1 cellular context compared by ENCODE assay signal in the genomic region with DNA sequence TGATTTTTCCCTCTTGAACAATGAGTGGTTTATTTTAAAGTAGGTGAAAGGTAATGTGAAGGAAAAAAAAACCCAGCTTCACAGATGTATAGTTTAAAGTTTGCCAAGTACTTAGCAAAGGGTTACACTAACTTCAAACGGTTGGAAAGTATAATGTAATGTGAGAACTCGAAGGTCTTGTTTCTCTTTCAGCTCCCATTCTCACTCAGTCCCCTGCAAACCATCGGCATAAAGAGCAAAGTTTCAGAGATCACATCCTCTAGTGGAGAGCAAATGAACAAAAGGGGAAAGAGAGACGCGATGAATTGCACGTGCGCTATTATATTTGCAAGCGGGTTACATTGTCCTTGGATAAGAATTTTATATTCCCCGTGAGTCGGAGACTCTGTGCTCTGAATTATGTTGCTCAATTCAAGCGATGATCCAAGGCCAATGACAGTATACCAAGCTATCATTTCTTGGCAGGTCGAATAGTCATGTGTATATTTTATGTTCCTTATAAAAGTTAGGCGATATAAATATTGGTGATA.
TF ChIP-seq lines count a peak whose summit lies in the region.

No MANE protein-coding gene starts in this region.

TF ChIP-seq in HepG2, 621 proteins besides CTCF, POLR2A, EP300 and RAD21 (continued from another document and continues in another):
- TF ChIP-seq, protein P1, sequence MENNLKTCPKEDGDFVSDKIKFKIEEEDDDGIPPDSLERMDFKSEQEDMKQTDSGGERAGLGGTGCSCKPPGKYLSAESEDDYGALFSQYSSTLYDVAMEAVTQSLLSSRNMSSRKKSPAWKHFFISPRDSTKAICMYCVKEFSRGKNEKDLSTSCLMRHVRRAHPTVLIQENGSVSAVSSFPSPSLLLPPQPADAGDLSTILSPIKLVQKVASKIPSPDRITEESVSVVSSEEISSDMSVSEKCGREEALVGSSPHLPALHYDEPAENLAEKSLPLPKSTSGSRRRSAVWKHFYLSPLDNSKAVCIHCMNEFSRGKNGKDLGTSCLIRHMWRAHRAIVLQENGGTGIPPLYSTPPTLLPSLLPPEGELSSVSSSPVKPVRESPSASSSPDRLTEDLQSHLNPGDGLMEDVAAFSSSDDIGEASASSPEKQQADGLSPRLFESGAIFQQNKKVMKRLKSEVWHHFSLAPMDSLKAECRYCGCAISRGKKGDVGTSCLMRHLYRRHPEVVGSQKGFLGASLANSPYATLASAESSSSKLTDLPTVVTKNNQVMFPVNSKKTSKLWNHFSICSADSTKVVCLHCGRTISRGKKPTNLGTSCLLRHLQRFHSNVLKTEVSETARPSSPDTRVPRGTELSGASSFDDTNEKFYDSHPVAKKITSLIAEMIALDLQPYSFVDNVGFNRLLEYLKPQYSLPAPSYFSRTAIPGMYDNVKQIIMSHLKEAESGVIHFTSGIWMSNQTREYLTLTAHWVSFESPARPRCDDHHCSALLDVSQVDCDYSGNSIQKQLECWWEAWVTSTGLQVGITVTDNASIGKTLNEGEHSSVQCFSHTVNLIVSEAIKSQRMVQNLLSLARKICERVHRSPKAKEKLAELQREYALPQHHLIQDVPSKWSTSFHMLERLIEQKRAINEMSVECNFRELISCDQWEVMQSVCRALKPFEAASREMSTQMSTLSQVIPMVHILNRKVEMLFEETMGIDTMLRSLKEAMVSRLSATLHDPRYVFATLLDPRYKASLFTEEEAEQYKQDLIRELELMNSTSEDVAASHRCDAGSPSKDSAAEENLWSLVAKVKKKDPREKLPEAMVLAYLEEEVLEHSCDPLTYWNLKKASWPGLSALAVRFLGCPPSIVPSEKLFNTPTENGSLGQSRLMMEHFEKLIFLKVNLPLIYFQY (CRISPR knock-in tag; IDR thresholded peaks at IDR 0.05; ENCODE audit: borderline replicate concordance), result no peak; the same call in 1 of the 2 replicates
- TF ChIP-seq RFXANK (CRISPR knock-in tag; IDR thresholded peaks at IDR 0.05), result 0 out of 2 replicates have a peak, but pooled peaks have one; percentile 52
- TF ChIP-seq BRCA1 (CRISPR knock-in tag; IDR thresholded peaks at IDR 0.05), result no peak
- no peak for TF ChIP-seq ZSCAN9 (CRISPR knock-in tag; IDR thresholded peaks at IDR 0.05; ENCODE audit: borderline replicate concordance)
- TF ChIP-seq SP140L (CRISPR knock-in tag; IDR thresholded peaks at IDR 0.05; ENCODE audit: borderline replicate concordance), result no peak
- TF ChIP-seq TMF1 (CRISPR knock-in tag; IDR thresholded peaks at IDR 0.05; ENCODE audit: low read depth), result no peak
- no peak for TF ChIP-seq ATM (IDR thresholded peaks at IDR 0.05; ENCODE audit: borderline replicate concordance)
- TF ChIP-seq, protein P2, sequence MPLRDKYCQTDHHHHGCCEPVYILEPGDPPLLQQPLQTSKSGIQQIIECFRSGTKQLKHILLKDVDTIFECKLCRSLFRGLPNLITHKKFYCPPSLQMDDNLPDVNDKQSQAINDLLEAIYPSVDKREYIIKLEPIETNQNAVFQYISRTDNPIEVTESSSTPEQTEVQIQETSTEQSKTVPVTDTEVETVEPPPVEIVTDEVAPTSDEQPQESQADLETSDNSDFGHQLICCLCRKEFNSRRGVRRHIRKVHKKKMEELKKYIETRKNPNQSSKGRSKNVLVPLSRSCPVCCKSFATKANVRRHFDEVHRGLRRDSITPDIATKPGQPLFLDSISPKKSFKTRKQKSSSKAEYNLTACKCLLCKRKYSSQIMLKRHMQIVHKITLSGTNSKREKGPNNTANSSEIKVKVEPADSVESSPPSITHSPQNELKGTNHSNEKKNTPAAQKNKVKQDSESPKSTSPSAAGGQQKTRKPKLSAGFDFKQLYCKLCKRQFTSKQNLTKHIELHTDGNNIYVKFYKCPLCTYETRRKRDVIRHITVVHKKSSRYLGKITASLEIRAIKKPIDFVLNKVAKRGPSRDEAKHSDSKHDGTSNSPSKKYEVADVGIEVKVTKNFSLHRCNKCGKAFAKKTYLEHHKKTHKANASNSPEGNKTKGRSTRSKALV (CRISPR knock-in tag; IDR thresholded peaks at IDR 0.05), result peak; percentile 72; the same call in 1 of the 2 replicates
- TF ChIP-seq, protein P3, sequence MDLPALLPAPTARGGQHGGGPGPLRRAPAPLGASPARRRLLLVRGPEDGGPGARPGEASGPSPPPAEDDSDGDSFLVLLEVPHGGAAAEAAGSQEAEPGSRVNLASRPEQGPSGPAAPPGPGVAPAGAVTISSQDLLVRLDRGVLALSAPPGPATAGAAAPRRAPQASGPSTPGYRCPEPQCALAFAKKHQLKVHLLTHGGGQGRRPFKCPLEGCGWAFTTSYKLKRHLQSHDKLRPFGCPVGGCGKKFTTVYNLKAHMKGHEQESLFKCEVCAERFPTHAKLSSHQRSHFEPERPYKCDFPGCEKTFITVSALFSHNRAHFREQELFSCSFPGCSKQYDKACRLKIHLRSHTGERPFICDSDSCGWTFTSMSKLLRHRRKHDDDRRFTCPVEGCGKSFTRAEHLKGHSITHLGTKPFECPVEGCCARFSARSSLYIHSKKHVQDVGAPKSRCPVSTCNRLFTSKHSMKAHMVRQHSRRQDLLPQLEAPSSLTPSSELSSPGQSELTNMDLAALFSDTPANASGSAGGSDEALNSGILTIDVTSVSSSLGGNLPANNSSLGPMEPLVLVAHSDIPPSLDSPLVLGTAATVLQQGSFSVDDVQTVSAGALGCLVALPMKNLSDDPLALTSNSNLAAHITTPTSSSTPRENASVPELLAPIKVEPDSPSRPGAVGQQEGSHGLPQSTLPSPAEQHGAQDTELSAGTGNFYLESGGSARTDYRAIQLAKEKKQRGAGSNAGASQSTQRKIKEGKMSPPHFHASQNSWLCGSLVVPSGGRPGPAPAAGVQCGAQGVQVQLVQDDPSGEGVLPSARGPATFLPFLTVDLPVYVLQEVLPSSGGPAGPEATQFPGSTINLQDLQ (CRISPR knock-in tag; IDR thresholded peaks at IDR 0.05), result no peak
- TF ChIP-seq SNAI1 (CRISPR knock-in tag; IDR thresholded peaks at IDR 0.05; ENCODE audit: borderline replicate concordance), result no peak
- peak; percentile 52; the same call in 1 of the 2 replicates for TF ChIP-seq ZNF331 (CRISPR knock-in tag; IDR thresholded peaks at IDR 0.05)
- TF ChIP-seq, protein P4, sequence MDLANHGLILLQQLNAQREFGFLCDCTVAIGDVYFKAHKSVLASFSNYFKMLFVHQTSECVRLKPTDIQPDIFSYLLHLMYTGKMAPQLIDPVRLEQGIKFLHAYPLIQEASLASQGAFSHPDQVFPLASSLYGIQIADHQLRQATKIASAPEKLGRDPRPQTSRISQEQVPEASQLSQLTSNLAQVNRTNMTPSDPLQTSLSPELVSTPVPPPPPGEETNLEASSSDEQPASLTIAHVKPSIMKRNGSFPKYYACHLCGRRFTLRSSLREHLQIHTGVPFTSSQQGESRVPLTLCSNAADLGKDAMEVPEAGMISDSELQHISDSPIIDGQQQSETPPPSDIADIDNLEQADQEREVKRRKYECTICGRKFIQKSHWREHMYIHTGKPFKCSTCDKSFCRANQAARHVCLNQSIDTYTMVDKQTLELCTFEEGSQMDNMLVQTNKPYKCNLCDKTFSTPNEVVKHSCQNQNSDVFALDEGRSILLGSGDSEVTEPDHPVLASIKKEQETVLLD (CRISPR knock-in tag; IDR thresholded peaks at IDR 0.05; ENCODE audit: low read depth), result no peak
- no peak for TF ChIP-seq KLF11 (CRISPR knock-in tag; IDR thresholded peaks at IDR 0.05)
- peak; percentile 100 for TF ChIP-seq RXRB (CRISPR knock-in tag; IDR thresholded peaks at IDR 0.05; ENCODE audit: borderline replicate concordance)
- TF ChIP-seq TAF15 (IDR thresholded peaks at IDR 0.05; ENCODE audit: low read depth, low read length, poor library complexity, severe bottlenecking), result no peak
- TF ChIP-seq, protein P5, sequence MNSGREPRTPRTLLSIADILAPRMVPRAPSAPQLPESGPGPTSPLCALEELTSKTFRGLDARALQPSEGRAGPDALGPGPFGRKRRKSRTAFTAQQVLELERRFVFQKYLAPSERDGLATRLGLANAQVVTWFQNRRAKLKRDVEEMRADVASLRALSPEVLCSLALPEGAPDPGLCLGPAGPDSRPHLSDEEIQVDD (CRISPR knock-in tag; IDR thresholded peaks at IDR 0.05; ENCODE audit: borderline replicate concordance), result no peak
- TF ChIP-seq, protein P6, sequence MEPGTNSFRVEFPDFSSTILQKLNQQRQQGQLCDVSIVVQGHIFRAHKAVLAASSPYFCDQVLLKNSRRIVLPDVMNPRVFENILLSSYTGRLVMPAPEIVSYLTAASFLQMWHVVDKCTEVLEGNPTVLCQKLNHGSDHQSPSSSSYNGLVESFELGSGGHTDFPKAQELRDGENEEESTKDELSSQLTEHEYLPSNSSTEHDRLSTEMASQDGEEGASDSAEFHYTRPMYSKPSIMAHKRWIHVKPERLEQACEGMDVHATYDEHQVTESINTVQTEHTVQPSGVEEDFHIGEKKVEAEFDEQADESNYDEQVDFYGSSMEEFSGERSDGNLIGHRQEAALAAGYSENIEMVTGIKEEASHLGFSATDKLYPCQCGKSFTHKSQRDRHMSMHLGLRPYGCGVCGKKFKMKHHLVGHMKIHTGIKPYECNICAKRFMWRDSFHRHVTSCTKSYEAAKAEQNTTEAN (CRISPR knock-in tag; conservative IDR thresholded peaks at IDR 0.05), result peak; percentile 55; the same call in 1 of the 2 replicates
- TF ChIP-seq, protein P7, sequence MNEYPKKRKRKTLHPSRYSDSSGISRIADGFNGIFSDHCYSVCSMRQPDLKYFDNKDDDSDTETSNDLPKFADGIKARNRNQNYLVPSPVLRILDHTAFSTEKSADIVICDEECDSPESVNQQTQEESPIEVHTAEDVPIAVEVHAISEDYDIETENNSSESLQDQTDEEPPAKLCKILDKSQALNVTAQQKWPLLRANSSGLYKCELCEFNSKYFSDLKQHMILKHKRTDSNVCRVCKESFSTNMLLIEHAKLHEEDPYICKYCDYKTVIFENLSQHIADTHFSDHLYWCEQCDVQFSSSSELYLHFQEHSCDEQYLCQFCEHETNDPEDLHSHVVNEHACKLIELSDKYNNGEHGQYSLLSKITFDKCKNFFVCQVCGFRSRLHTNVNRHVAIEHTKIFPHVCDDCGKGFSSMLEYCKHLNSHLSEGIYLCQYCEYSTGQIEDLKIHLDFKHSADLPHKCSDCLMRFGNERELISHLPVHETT (CRISPR knock-in tag; conservative IDR thresholded peaks at IDR 0.05), result no peak
- TF ChIP-seq ESRRA (CRISPR knock-in tag; IDR thresholded peaks at IDR 0.05; ENCODE audit: low read depth), result no peak
- no peak for TF ChIP-seq TAF1 (CRISPR knock-in tag; IDR thresholded peaks at IDR 0.05)
- no peak for TF ChIP-seq PRMT3 (CRISPR knock-in tag; IDR thresholded peaks at IDR 0.05; ENCODE audit: borderline replicate concordance, low read depth)
- TF ChIP-seq EHMT2 (IDR thresholded peaks at IDR 0.05; ENCODE audit: borderline replicate concordance, low read depth, low read length), result 0 out of 2 replicates have a peak, but pooled peaks have one; percentile 43
- TF ChIP-seq, protein P8, sequence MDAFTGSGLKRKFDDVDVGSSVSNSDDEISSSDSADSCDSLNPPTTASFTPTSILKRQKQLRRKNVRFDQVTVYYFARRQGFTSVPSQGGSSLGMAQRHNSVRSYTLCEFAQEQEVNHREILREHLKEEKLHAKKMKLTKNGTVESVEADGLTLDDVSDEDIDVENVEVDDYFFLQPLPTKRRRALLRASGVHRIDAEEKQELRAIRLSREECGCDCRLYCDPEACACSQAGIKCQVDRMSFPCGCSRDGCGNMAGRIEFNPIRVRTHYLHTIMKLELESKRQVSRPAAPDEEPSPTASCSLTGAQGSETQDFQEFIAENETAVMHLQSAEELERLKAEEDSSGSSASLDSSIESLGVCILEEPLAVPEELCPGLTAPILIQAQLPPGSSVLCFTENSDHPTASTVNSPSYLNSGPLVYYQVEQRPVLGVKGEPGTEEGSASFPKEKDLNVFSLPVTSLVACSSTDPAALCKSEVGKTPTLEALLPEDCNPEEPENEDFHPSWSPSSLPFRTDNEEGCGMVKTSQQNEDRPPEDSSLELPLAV (CRISPR knock-in tag; conservative IDR thresholded peaks at IDR 0.05; ENCODE audit: low read depth), result no peak
- TF ChIP-seq ASH2L (IDR thresholded peaks at IDR 0.05; ENCODE audit: insufficient read length, low read depth, low read length), result peak; percentile 87
- no peak for TF ChIP-seq SRSF1 (optimal IDR thresholded peaks at IDR 0.05; ENCODE audit: low read depth, low read length)
- no peak for TF ChIP-seq ZNF124 (CRISPR knock-in tag; IDR thresholded peaks at IDR 0.05)
- TF ChIP-seq ZNF782 (CRISPR knock-in tag; IDR thresholded peaks at IDR 0.05; ENCODE audit: borderline replicate concordance), result no peak
- 0 out of 2 replicates have a peak, but pooled peaks have one; percentile 56 for TF ChIP-seq YEATS4 (CRISPR knock-in tag; IDR thresholded peaks at IDR 0.05; ENCODE audit: borderline replicate concordance)
- TF ChIP-seq, protein P9, sequence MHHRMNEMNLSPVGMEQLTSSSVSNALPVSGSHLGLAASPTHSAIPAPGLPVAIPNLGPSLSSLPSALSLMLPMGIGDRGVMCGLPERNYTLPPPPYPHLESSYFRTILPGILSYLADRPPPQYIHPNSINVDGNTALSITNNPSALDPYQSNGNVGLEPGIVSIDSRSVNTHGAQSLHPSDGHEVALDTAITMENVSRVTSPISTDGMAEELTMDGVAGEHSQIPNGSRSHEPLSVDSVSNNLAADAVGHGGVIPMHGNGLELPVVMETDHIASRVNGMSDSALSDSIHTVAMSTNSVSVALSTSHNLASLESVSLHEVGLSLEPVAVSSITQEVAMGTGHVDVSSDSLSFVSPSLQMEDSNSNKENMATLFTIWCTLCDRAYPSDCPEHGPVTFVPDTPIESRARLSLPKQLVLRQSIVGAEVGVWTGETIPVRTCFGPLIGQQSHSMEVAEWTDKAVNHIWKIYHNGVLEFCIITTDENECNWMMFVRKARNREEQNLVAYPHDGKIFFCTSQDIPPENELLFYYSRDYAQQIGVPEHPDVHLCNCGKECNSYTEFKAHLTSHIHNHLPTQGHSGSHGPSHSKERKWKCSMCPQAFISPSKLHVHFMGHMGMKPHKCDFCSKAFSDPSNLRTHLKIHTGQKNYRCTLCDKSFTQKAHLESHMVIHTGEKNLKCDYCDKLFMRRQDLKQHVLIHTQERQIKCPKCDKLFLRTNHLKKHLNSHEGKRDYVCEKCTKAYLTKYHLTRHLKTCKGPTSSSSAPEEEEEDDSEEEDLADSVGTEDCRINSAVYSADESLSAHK (CRISPR knock-in tag; IDR thresholded peaks at IDR 0.05; ENCODE audit: borderline replicate concordance), result no peak
- no peak for TF ChIP-seq ARHGAP35 (CRISPR knock-in tag; IDR thresholded peaks at IDR 0.05; ENCODE audit: borderline replicate concordance)
- TF ChIP-seq REL (CRISPR knock-in tag; conservative IDR thresholded peaks at IDR 0.05), result no peak
- no peak for TF ChIP-seq KLF15 (CRISPR knock-in tag; IDR thresholded peaks at IDR 0.05; ENCODE audit: borderline replicate concordance)
- no peak for TF ChIP-seq SMYD3 (CRISPR knock-in tag; IDR thresholded peaks at IDR 0.05)
- TF ChIP-seq FOXA1 (IDR thresholded peaks at IDR 0.05), result no peak
- TF ChIP-seq FOXA1 (CRISPR knock-in tag; IDR thresholded peaks at IDR 0.05), result 0 out of 2 replicates have a peak, but pooled peaks have one; percentile 12
- no peak for TF ChIP-seq ZNF777 (CRISPR knock-in tag; IDR thresholded peaks at IDR 0.05)
- TF ChIP-seq, protein P10, sequence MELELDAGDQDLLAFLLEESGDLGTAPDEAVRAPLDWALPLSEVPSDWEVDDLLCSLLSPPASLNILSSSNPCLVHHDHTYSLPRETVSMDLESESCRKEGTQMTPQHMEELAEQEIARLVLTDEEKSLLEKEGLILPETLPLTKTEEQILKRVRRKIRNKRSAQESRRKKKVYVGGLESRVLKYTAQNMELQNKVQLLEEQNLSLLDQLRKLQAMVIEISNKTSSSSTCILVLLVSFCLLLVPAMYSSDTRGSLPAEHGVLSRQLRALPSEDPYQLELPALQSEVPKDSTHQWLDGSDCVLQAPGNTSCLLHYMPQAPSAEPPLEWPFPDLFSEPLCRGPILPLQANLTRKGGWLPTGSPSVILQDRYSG (CRISPR knock-in tag; IDR thresholded peaks at IDR 0.05), result no peak
- TF ChIP-seq SALL1 (CRISPR knock-in tag; IDR thresholded peaks at IDR 0.05), result peak; percentile 92; the same call in 1 of the 2 replicates
- no peak for TF ChIP-seq ZSCAN30 (CRISPR knock-in tag; IDR thresholded peaks at IDR 0.05)
- TF ChIP-seq ZFP90 (CRISPR knock-in tag; IDR thresholded peaks at IDR 0.05; ENCODE audit: borderline replicate concordance), result no peak
- no peak for TF ChIP-seq ZBTB21 (CRISPR knock-in tag; IDR thresholded peaks at IDR 0.05)
- TF ChIP-seq ZNF615 (CRISPR knock-in tag; IDR thresholded peaks at IDR 0.05; ENCODE audit: borderline replicate concordance), result no peak
